Comparison of ENCODE assay signal across 8 cellular contexts in genomic region chr5:108379722-108380530, GRCh38. TPM values are rescaled to one million over a fixed set of nuclear protein-coding genes. Genes with fewer than 3 reads are reported as not detected.
DNase-seq lines count a peak whose midpoint lies in the region; ATAC-seq, FAIRE-seq and TF ChIP-seq lines count a peak whose summit lies in the region.

No MANE protein-coding gene starts in this region.

- no peaks in the 10 kb centered on the region for H3K27me3 ChIP-seq in right cardiac atrium (ENCODE audit: control insufficient read depth, insufficient read depth)
- no peaks in the 10 kb centered on the region for H3K27me3 ChIP-seq in smooth muscle cell (ENCODE audit: low read depth)

- H3K36me3 ChIP-seq in smooth muscle cell (ENCODE audit: low read depth) = no peaks in the 10 kb centered on the region

- no peaks in the 10 kb centered on the region for H3K9me3 ChIP-seq in right cardiac atrium (ENCODE audit: control insufficient read depth, low read length)
- peaks cover 3% of the 10 kb centered on the region for H3K9me3 ChIP-seq in smooth muscle cell (replicated peaks; ENCODE audit: low read depth)

- TF ChIP-seq CTCF in WI38 (IDR thresholded peaks at IDR 0.05; ENCODE audit: low read depth, low read length) (no peak), smooth muscle cell (IDR thresholded peaks at IDR 0.05; ENCODE audit: borderline replicate concordance, insufficient read depth, poor library complexity, severe bottlenecking) (no peak), GM10248 (IDR thresholded peaks at IDR 0.05; ENCODE audit: control extremely low read depth, extremely low read depth, low read depth, missing control alignments) (no peak)

- H4K20me1 ChIP-seq in smooth muscle cell (ENCODE audit: low read depth) = no peaks in the 10 kb centered on the region

- intact Hi-C loops in right cardiac atrium (cut with DNase I) = no loop called here

- CTCF ChIA-PET in GM10248 (lab: Yijun Ruan, JAX) = interaction anchor here (1.1 kb wide), 1 partner anchor 24 kb away, joined by 4 read pairs; no protein-coding TSS in a partner anchor

- H3K4me1 Mint-ChIP-seq in activated T-cell treated with anti-CD3 and anti-CD28 coated beads, Interleukin-2, amount 50 U/mL, for 4 hours (ENCODE audit: low read depth) = peaks cover 31% of the 10 kb centered on the region

- peaks cover 54% of the 10 kb centered on the region for H3K79me2 ChIP-seq in smooth muscle cell (ENCODE audit: low read depth)

- peaks cover 21% of the 10 kb centered on the region for H3K36me3 Mint-ChIP-seq in activated T-cell treated with anti-CD3 and anti-CD28 coated beads, Interleukin-2, amount 50 U/mL, for 4 hours (ENCODE audit: insufficient read depth)

- peak overlapping the region; percentile 89 for H3K4me2 ChIP-seq in smooth muscle cell

- H3K9ac ChIP-seq in smooth muscle cell (ENCODE audit: low read depth) = peak overlapping the region; percentile 97

- H3K27ac ChIP-seq in right cardiac atrium (ENCODE audit: low read length) (peak overlapping the region; percentile 98), smooth muscle cell (ENCODE audit: low read depth) (peak overlapping the region; percentile 53)

- H2AFZ ChIP-seq in smooth muscle cell (ENCODE audit: low read depth) = peak overlapping the region; percentile 84

- no peak for ATAC-seq in activated T-cell treated with anti-CD3 and anti-CD28 coated beads, Interleukin-2, amount 50 U/mL, for 4 hours
- no peak for ATAC-seq in right cardiac atrium

- H3K4me3 ChIP-seq in WI38 (ENCODE audit: low read depth, low read length) = peak overlapping the region; percentile 76
- H3K4me3 ChIP-seq in right cardiac atrium (ENCODE audit: low read length) = peak overlapping the region; percentile 96
- H3K4me3 ChIP-seq in smooth muscle cell = peak overlapping the region; percentile 96

- H3K9me3 Mint-ChIP-seq in activated T-cell treated with anti-CD3 and anti-CD28 coated beads, Interleukin-2, amount 50 U/mL, for 4 hours = peaks cover 19% of the 10 kb centered on the region

- no peaks in the 10 kb centered on the region for H3K27me3 Mint-ChIP-seq in activated T-cell treated with anti-CD3 and anti-CD28 coated beads, Interleukin-2, amount 50 U/mL, for 4 hours (ENCODE audit: low read depth)

- no peak for TF ChIP-seq POLR2A in GM12892 (IDR thresholded peaks at IDR 0.05; ENCODE audit: low read depth, low read length)

- no peaks in the 10 kb centered on the region for H3F3A ChIP-seq in smooth muscle cell (ENCODE audit: low read depth)

- DNase-seq in activated T-cell treated with anti-CD3 and anti-CD28 coated beads, Interleukin-2, amount 50 U/mL, for 4 hours = no peak
- no peak for DNase-seq in activated T-cell treated with anti-CD3 and anti-CD28 coated beads, Interleukin-2, amount 50 U/mL, for 48 hours
- no peak for DNase-seq in right cardiac atrium
- DNase-seq in smooth muscle cell (lab: John Stamatoyannopoulos, UW; ENCODE audit: unreplicated experiment) = no peak
- DNase-seq in GM10248 (ENCODE audit: extremely low spot score) = no peak
- no peak for DNase-seq in GM12892 (ENCODE audit: insufficient read length)
- DNase-seq in CD1c-positive myeloid dendritic cell (ENCODE audit: extremely low spot score) = no peak

- POLR2A ChIA-PET in GM10248 (lab: Yijun Ruan, JAX) = interaction anchor here (0.5 to 0.7 kb wide), 3 partner anchors 30 to 358 kb away, joined by 3 to 9 read pairs (median 3); no protein-coding TSS in a partner anchor

- H3K4me3 Mint-ChIP-seq in activated T-cell treated with anti-CD3 and anti-CD28 coated beads, Interleukin-2, amount 50 U/mL, for 4 hours = peak overlapping the region; percentile 89

- no peak for FAIRE-seq in GM12892 (lab: Jason Lieb, UNC)

- H3K4me1 ChIP-seq in right cardiac atrium (ENCODE audit: control insufficient read depth, insufficient read depth, low read length) (no peaks in the 10 kb centered on the region), smooth muscle cell (ENCODE audit: low read depth) (peaks cover 18% of the 10 kb centered on the region)

- WGBS in right cardiac atrium = 9% methylated on average over 8 of the region's 8 CpGs
- WGBS in smooth muscle cell (ENCODE audit: low lambda C conversion rate) = 31% methylated on average over 8 of the region's 8 CpGs

RNA-seq across cellular contexts. Expression of gene FBXL17, which starts 2.0 kb away (rescaled TPM):
- 1 to 10 TPM; 5.9 to 6.6 (median 6.5) TPM for total RNA-seq in activated T-cell treated with anti-CD3 and anti-CD28 coated beads, Interleukin-2, amount 50 U/mL, for 4 hours
- 10 to 100 TPM; 31.2 to 37.3 (median 35.7) TPM for total RNA-seq in right cardiac atrium
- polyA plus RNA-seq in right cardiac atrium = 13.4 TPM
- total RNA-seq in smooth muscle cell = 16.0 and 18.7 TPM in 2 replicates
- polyA plus RNA-seq in smooth muscle cell = 5.4 and 8.5 TPM in 2 replicates
- polyA plus RNA-seq in GM12892 (2012; ENCODE audit: missing spikeins) = 5.3 TPM
